Comparison of ENCODE assay signal across 10 cellular contexts in genomic region chr16:53100889-53101288, GRCh38. TPM values are rescaled to one million over a fixed set of nuclear protein-coding genes. Genes with fewer than 3 reads are reported as not detected.
DNase-seq lines count a peak whose midpoint lies in the region; ATAC-seq and TF ChIP-seq lines count a peak whose summit lies in the region.
"Had no signal": no experiment of that assay in that cellular context is flagged by ENCODE, and none has a peak within 500 bp of the region (broad histone marks: within the 10 kb centered on the region; RNA-seq: fewer than 3 reads in every experiment).

No MANE protein-coding gene starts in this region.

- peak overlapping the region; percentile 94 for H3K27ac Mint-ChIP-seq in memory B cell

- peaks cover 29% of the 10 kb centered on the region for H3K4me1 Mint-ChIP-seq in memory B cell

- H3K36me3 ChIP-seq in SK-N-SH (replicated peaks in 1 of 2; ENCODE audit: control insufficient read depth in 1 of 2, insufficient read depth in 2 of 2, low read length in 1 of 2) (peaks cover 0 to 3% of the 10 kb centered on the region in 2 experiments), Panc1 (ENCODE audit: control insufficient read depth, insufficient read depth, low read length) (no peaks in the 10 kb centered on the region), suprapubic skin (no peaks in the 10 kb centered on the region)

- H3K27ac ChIP-seq in SK-N-SH (ENCODE audit: low read depth in 2 of 2, low read length in 1 of 2) (peak overlapping the region; percentile 99; a peak in 3 of 4 replicates), Panc1 (ENCODE audit: low read length) (peak overlapping the region; percentile 96), suprapubic skin (peak overlapping the region; percentile 90)

- in situ Hi-C loops in Panc1 (cut with HindIII; ENCODE audit: low pct_unique_long_range_greater_than_20kb, low sequenced_read_pairs): no loop called here

- no peak for ATAC-seq in SK-N-SH treated with all-trans-retinoic acid at 6 μM for 48 hours
- ATAC-seq in Panc1: no peak
- ATAC-seq in memory B cell (ENCODE audit: low read depth): no peak
- no peak for ATAC-seq in GM19351 (IDR thresholded peaks at IDR 0.05; ENCODE audit: unreplicated experiment)

- H3K9me2 ChIP-seq in SK-N-SH: no peaks in the 10 kb centered on the region

- CTCF ChIA-PET in SK-N-SH (lab: Yijun Ruan, JAX) (interaction anchor here (0.6 to 3.4 kb wide), 4 partner anchors 29 to 613 kb away, joined by 3 to 31 read pairs (median 6); partner anchors contain the start of gene CHD9), Panc1 (lab: Charles Lee) (no interaction called here)

- no peaks in the 10 kb centered on the region for H3K9me3 Mint-ChIP-seq in memory B cell

- H3K9ac ChIP-seq in SK-N-SH: no peak overlapping the region

- no TSS peak for BruUV-seq in Panc1 (replicated peaks; lab: Mats Ljungman, UMichigan)

- intact Hi-C loops in Panc1 (cut with micrococcal nuclease; ENCODE audit: unreplicated experiment): no loop called here

- H4K20me1 ChIP-seq in SK-N-SH (ENCODE audit: insufficient read depth): no peaks in the 10 kb centered on the region

- H2AFZ ChIP-seq in SK-N-SH (ENCODE audit: low read depth): no peak overlapping the region

- peaks cover 69% of the 10 kb centered on the region for H3K79me2 ChIP-seq in SK-N-SH (ENCODE audit: insufficient read depth)

- WGBS in SK-N-SH (ENCODE audit: low lambda C conversion rate): 100% methylated on average over 1 of the region's 1 CpG
- 71% methylated on average over 1 of the region's 1 CpG for whole genome bisulfite sequencing in suprapubic skin

- H3K9me3 ChIP-seq in SK-N-SH (no peaks in the 10 kb centered on the region), Panc1 (ENCODE audit: control insufficient read depth, insufficient read depth, low read depth, low read length) (no peaks in the 10 kb centered on the region), suprapubic skin (no peaks in the 10 kb centered on the region)

- H3K27me3 ChIP-seq in SK-N-SH (ENCODE audit: insufficient read depth) (no peaks in the 10 kb centered on the region), Panc1 (ENCODE audit: control insufficient read depth, insufficient read depth, low read length) (no peaks in the 10 kb centered on the region), suprapubic skin (no peaks in the 10 kb centered on the region)

- peaks cover 38% of the 10 kb centered on the region for H3F3A ChIP-seq in SK-N-SH (replicated peaks; ENCODE audit: insufficient read depth)

- TF ChIP-seq EP300 in SK-N-SH (IDR thresholded peaks at IDR 0.05; ENCODE audit: borderline replicate concordance in 1 of 2, low read depth in 1 of 2, low read length in 1 of 2) (no peak), suprapubic skin (IDR thresholded peaks at IDR 0.05) (no peak)

- H3K27me3 Mint-ChIP-seq in memory B cell: no peaks in the 10 kb centered on the region

- TF ChIP-seq CTCF in SK-N-SH (IDR thresholded peaks at IDR 0.05): no peak
- TF ChIP-seq CTCF in Panc1 (IDR thresholded peaks at IDR 0.05): no peak
- no peak for TF ChIP-seq CTCF in suprapubic skin (IDR thresholded peaks at IDR 0.05)

- DNase-seq in SK-N-SH (no peak), Panc1 (ENCODE audit: low read depth, low spot score) (no peak), memory B cell (ENCODE audit: low spot score in 2 of 2) (no peak), suprapubic skin (ENCODE audit: low spot score in 2 of 2) (no peak), OCI-M2 (lab: John Stamatoyannopoulos, UW; ENCODE audit: unreplicated experiment) (no peak)
- DNase-seq in activated CD8-positive, alpha-beta memory T cell treated with anti-CD3 and anti-CD28 coated beads for 24 hours: no peak
- DNase-seq: endodermal cell, NCI-H2029 had no signal

- H3K4me3 ChIP-seq in SK-N-SH (ENCODE audit: low read depth in 2 of 2, low read length in 1 of 2) (no peak overlapping the region), Panc1 (ENCODE audit: low read depth in 2 of 2, low read length in 2 of 2) (no peak overlapping the region), suprapubic skin (no peak overlapping the region)

- H3K4me1 ChIP-seq in SK-N-SH (ENCODE audit: control insufficient read depth in 1 of 2, insufficient read depth in 2 of 2, low read depth in 1 of 2, low read length in 1 of 2) (peaks cover 17 to 25% of the 10 kb centered on the region in 2 experiments), Panc1 (ENCODE audit: control insufficient read depth, insufficient read depth, low read length) (peaks cover 22% of the 10 kb centered on the region), suprapubic skin (peaks cover 44% of the 10 kb centered on the region)

- TF ChIP-seq RAD21 in SK-N-SH (IDR thresholded peaks at IDR 0.05; ENCODE audit: low read length): no peak

- peak overlapping the region; percentile 85 for H3K4me3 Mint-ChIP-seq in memory B cell

- peaks cover 1% of the 10 kb centered on the region for H3K36me3 Mint-ChIP-seq in memory B cell

- no peak for TF ChIP-seq POLR2A in suprapubic skin (IDR thresholded peaks at IDR 0.05)

- no peak overlapping the region for H3K4me2 ChIP-seq in SK-N-SH

- POLR2A ChIA-PET in SK-N-SH (lab: Yijun Ruan, JAX): interaction anchor here (0.7 to 4.7 kb wide), 4 partner anchors 10 to 46 kb away, joined by 3 to 32 read pairs (median 17); partner anchors contain the start of gene CHD9
- POLR2A ChIA-PET in Panc1 (lab: Charles Lee): no interaction called here

TF ChIP-seq in SK-N-SH, 30 proteins besides CTCF, POLR2A, EP300 and RAD21:
- TF ChIP-seq SMC3 (IDR thresholded peaks at IDR 0.05; ENCODE audit: low read depth, low read length): no peak
- no peak for TF ChIP-seq EZH2phosphoT487 (IDR thresholded peaks at IDR 0.05; ENCODE audit: borderline replicate concordance, low read depth)
- no peak for TF ChIP-seq SIN3A (IDR thresholded peaks at IDR 0.05; ENCODE audit: borderline replicate concordance, low read depth, low read length)
- no peak for TF ChIP-seq PBX3 (IDR thresholded peaks at IDR 0.05)
- no peak for TF ChIP-seq CHD2 (IDR thresholded peaks at IDR 0.05; ENCODE audit: low read length, partially characterized antibody)
- no peak for TF ChIP-seq GABPA (IDR thresholded peaks at IDR 0.05; ENCODE audit: low read depth)
TF ChIP-seq in SK-N-SH: peak in this region for 0.

TF ChIP-seq in SK-N-SH treated with all-trans-retinoic acid at 6 μM for 48 hours, 23 proteins besides CTCF, POLR2A, EP300 and RAD21:
- TF ChIP-seq PPARA (CRISPR knock-in tag; IDR thresholded peaks at IDR 0.05; ENCODE audit: borderline replicate concordance) (no peak), RARB (CRISPR knock-in tag; IDR thresholded peaks at IDR 0.05) (no peak), OSR1 (CRISPR knock-in tag; IDR thresholded peaks at IDR 0.05) (no peak), CREB5 (CRISPR knock-in tag; IDR thresholded peaks at IDR 0.05; ENCODE audit: low read depth) (no peak), ZNF565 (CRISPR knock-in tag; conservative IDR thresholded peaks at IDR 0.05; ENCODE audit: low read depth) (no peak), ISL1 (CRISPR knock-in tag; IDR thresholded peaks at IDR 0.05) (no peak), SNAI2 (CRISPR knock-in tag; IDR thresholded peaks at IDR 0.05) (no peak), ZC3H10 (CRISPR knock-in tag; IDR thresholded peaks at IDR 0.05) (no peak), ZNF8 (CRISPR knock-in tag; IDR thresholded peaks at IDR 0.05) (no peak), TOX (CRISPR knock-in tag; IDR thresholded peaks at IDR 0.05; ENCODE audit: borderline replicate concordance) (no peak)
- TF ChIP-seq, protein P1, sequence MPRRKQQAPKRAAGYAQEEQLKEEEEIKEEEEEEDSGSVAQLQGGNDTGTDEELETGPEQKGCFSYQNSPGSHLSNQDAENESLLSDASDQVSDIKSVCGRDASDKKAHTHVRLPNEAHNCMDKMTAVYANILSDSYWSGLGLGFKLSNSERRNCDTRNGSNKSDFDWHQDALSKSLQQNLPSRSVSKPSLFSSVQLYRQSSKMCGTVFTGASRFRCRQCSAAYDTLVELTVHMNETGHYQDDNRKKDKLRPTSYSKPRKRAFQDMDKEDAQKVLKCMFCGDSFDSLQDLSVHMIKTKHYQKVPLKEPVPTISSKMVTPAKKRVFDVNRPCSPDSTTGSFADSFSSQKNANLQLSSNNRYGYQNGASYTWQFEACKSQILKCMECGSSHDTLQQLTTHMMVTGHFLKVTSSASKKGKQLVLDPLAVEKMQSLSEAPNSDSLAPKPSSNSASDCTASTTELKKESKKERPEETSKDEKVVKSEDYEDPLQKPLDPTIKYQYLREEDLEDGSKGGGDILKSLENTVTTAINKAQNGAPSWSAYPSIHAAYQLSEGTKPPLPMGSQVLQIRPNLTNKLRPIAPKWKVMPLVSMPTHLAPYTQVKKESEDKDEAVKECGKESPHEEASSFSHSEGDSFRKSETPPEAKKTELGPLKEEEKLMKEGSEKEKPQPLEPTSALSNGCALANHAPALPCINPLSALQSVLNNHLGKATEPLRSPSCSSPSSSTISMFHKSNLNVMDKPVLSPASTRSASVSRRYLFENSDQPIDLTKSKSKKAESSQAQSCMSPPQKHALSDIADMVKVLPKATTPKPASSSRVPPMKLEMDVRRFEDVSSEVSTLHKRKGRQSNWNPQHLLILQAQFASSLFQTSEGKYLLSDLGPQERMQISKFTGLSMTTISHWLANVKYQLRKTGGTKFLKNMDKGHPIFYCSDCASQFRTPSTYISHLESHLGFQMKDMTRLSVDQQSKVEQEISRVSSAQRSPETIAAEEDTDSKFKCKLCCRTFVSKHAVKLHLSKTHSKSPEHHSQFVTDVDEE (CRISPR knock-in tag; IDR thresholded peaks at IDR 0.05): no peak

RNA-seq across cellular contexts. Expression of gene CHD9, which starts 46.1 kb away (rescaled TPM):
- 6.2 and 9.2 TPM in 2 replicates for polyA plus RNA-seq in SK-N-SH (2012; rRNA removed)
- 8.2 and 10.6 TPM in 2 replicates for polyA plus RNA-seq in SK-N-SH (2012; cell fraction: cytosol; rRNA removed)
- polyA plus RNA-seq in SK-N-SH (2012; cell fraction: nucleus; rRNA removed): 10.2 and 20.1 TPM in 2 replicates
- total RNA-seq in Panc1 (2021; ENCODE audit: unreplicated experiment) (25.4 TPM), suprapubic skin (100 to 1,000 TPM in 1 of 4 donors, 10 to 100 TPM in 3; 56.6 to 129 (median 70.4) TPM)
- polyA plus RNA-seq in Panc1 (2012; ENCODE audit: insufficient read length): 4.0 TPM

RNA-seq across cellular contexts. Expression of gene CHD9NB, which starts 48.2 kb away (rescaled TPM):
- polyA plus RNA-seq in SK-N-SH (2012; rRNA removed): 2.5 and 2.7 TPM in 2 replicates
- 2.0 and 2.3 TPM in 2 replicates for polyA plus RNA-seq in SK-N-SH (2012; cell fraction: cytosol; rRNA removed)
- 4.0 and 5.2 TPM in 2 replicates for polyA plus RNA-seq in SK-N-SH (2012; cell fraction: nucleus; rRNA removed)
- total RNA-seq in Panc1 (2021; ENCODE audit: unreplicated experiment): 0.64 TPM
- 0.22 TPM for polyA plus RNA-seq in Panc1 (2012; ENCODE audit: insufficient read length)
- 10 to 100 TPM in 3 of 4 donors, 1 to 10 TPM in 1; 8.7 to 33.3 (median 17.0) TPM for total RNA-seq in suprapubic skin
